In genomic region chr1:203861379-203862184, GRCh38 we compare ENCODE assay signal across 1 cellular context.
TF ChIP-seq lines count a peak whose summit lies in the region.

Gene SNRPE (plus strand): TSS chr1:203861599. CDS start chr1:203861660, 61 bp downstream.

TF ChIP-seq in H1, 55 proteins besides CTCF, POLR2A, EP300 and RAD21 (continued from another document):
- TF ChIP-seq E2F6 (IDR thresholded peaks at IDR 0.05) (peak; percentile 87; the same call in 1 of the 2 replicates), CBX8 (IDR thresholded peaks at IDR 0.05; ENCODE audit: borderline replicate concordance, low read depth, low read length) (no peak), CTBP2 (IDR thresholded peaks at IDR 0.05; ENCODE audit: borderline replicate concordance, insufficient read depth, insufficient read length, low read length) (no peak), EGR1 (IDR thresholded peaks at IDR 0.05; ENCODE audit: borderline replicate concordance, low read depth, low read length) (peak; percentile 95), BRCA1 (IDR thresholded peaks at IDR 0.05; ENCODE audit: low read depth, low read length) (no peak), SIX5 (IDR thresholded peaks at IDR 0.05; ENCODE audit: low read depth, low read length) (no peak), ATF3 (IDR thresholded peaks at IDR 0.05; ENCODE audit: insufficient read depth, low read depth, low read length) (peak; percentile 54; the same call in 1 of the 2 replicates), SIN3A (conservative IDR thresholded peaks at IDR 0.05 in 1 of 2, IDR thresholded peaks at IDR 0.05 in 1 of 2; ENCODE audit: low read depth in 1 of 2, low read length in 2 of 2) (peak; percentile 75 to 82; a peak in 2 of 4 replicates), KDM4A (IDR thresholded peaks at IDR 0.05; ENCODE audit: low read depth, low read length, severe bottlenecking) (peak; percentile 72), SUZ12 (IDR thresholded peaks at IDR 0.05; ENCODE audit: low read length) (no peak), CBX5 (IDR thresholded peaks at IDR 0.05; ENCODE audit: low read depth, low read length) (no peak), FOSL1 (IDR thresholded peaks at IDR 0.05; ENCODE audit: insufficient read depth, low read depth, low read length) (no peak), ATF2 (IDR thresholded peaks at IDR 0.05; ENCODE audit: low read length) (peak; percentile 46; the same call in 1 of the 2 replicates), POU5F1 (IDR thresholded peaks at IDR 0.05; ENCODE audit: low read depth, low read length) (no peak), MAFK (IDR thresholded peaks at IDR 0.05; ENCODE audit: low read depth, low read length) (no peak), SAP30 (IDR thresholded peaks at IDR 0.05; ENCODE audit: insufficient read depth, insufficient replicate concordance, low read length) (peak; percentile 39), ZNF274 (IDR thresholded peaks at IDR 0.05; ENCODE audit: borderline replicate concordance, extremely low read depth, low read length) (no peak), KDM1A (IDR thresholded peaks at IDR 0.05; ENCODE audit: borderline replicate concordance, low read length) (peak; percentile 9; the same call in 1 of the 2 replicates), TEAD4 (IDR thresholded peaks at IDR 0.05; ENCODE audit: low read depth, low read length) (peak; percentile 10; the same call in 1 of the 2 replicates), EZH2 (IDR thresholded peaks at IDR 0.05; ENCODE audit: low read depth, low read length, severe bottlenecking) (no peak), BACH1 (IDR thresholded peaks at IDR 0.05; ENCODE audit: low read length) (no peak), POLR2AphosphoS5 (IDR thresholded peaks at IDR 0.05; ENCODE audit: low read depth, low read length) (peak; percentile 87), JUND (IDR thresholded peaks at IDR 0.05; ENCODE audit: low read length) (peak; percentile 53; the same call in 1 of the 2 replicates), CHD7 (IDR thresholded peaks at IDR 0.05; ENCODE audit: insufficient replicate concordance, low read length) (no peak), KDM5A (IDR thresholded peaks at IDR 0.05; ENCODE audit: low read length) (0 out of 2 replicates have a peak, but pooled peaks have one; percentile 44), TAF1 (IDR thresholded peaks at IDR 0.05; ENCODE audit: low read depth, low read length) (peak; percentile 95), NRF1 (IDR thresholded peaks at IDR 0.05; ENCODE audit: low read depth, low read length) (no peak), HDAC6 (IDR thresholded peaks at IDR 0.05; ENCODE audit: low read depth, low read length) (no peak), SP1 (IDR thresholded peaks at IDR 0.05; ENCODE audit: low read depth, low read length) (peak; percentile 8; the same call in 1 of the 2 replicates), RFX5 (IDR thresholded peaks at IDR 0.05; ENCODE audit: borderline replicate concordance, low read depth, low read length) (no peak), GABPA (IDR thresholded peaks at IDR 0.05; ENCODE audit: borderline replicate concordance, insufficient read depth, low read length) (peak; percentile 94), RXRA (IDR thresholded peaks at IDR 0.05; ENCODE audit: insufficient read depth, low read depth, low read length) (no peak), CREB1 (IDR thresholded peaks at IDR 0.05) (peak; percentile 76), TBP (IDR thresholded peaks at IDR 0.05; ENCODE audit: low read depth, low read length) (peak; percentile 92), PHF8 (conservative IDR thresholded peaks at IDR 0.05; ENCODE audit: low read depth, low read length) (peak; percentile 92), YY1 (IDR thresholded peaks at IDR 0.05; ENCODE audit: low read depth, low read length) (peak; percentile 64; the same call in 1 of the 2 replicates), MAX (IDR thresholded peaks at IDR 0.05) (peak; percentile 97), CEBPB (IDR thresholded peaks at IDR 0.05; ENCODE audit: low read depth, low read length) (peak; percentile 31; the same call in 1 of the 2 replicates), SP2 (IDR thresholded peaks at IDR 0.05; ENCODE audit: low read length) (peak; percentile 92), GTF2F1 (IDR thresholded peaks at IDR 0.05; ENCODE audit: borderline replicate concordance, low read depth, low read length) (no peak; the same call in 1 of the 2 replicates), TAF7 (optimal IDR thresholded peaks at IDR 0.05; ENCODE audit: borderline replicate concordance, low read depth, low read length) (peak; percentile 69), RBBP5 (IDR thresholded peaks at IDR 0.05; ENCODE audit: borderline replicate concordance, low read depth, low read length) (peak; percentile 72; the same call in 1 of the 2 replicates), SRF (IDR thresholded peaks at IDR 0.05; ENCODE audit: low read depth, low read length) (no peak), ASH2L (IDR thresholded peaks at IDR 0.05; ENCODE audit: low read length) (peak; percentile 96), TCF12 (IDR thresholded peaks at IDR 0.05; ENCODE audit: low read depth, low read length) (no peak), CHD2 (IDR thresholded peaks at IDR 0.05; ENCODE audit: low read length) (peak; percentile 39; the same call in 1 of the 2 replicates), USF2 (IDR thresholded peaks at IDR 0.05; ENCODE audit: low read length) (peak; percentile 92), RNF2 (IDR thresholded peaks at IDR 0.05; ENCODE audit: borderline replicate concordance, low read depth, low read length, missing control alignments, poor library complexity, severe bottlenecking) (no peak), HDAC2 (IDR thresholded peaks at IDR 0.05; ENCODE audit: borderline replicate concordance in 1 of 2, low read depth in 2 of 2, low read length in 2 of 2) (peak in 1 of 2 experiments; percentile 66; a peak in 1 of 4 replicates)
